In the genomic region with DNA sequence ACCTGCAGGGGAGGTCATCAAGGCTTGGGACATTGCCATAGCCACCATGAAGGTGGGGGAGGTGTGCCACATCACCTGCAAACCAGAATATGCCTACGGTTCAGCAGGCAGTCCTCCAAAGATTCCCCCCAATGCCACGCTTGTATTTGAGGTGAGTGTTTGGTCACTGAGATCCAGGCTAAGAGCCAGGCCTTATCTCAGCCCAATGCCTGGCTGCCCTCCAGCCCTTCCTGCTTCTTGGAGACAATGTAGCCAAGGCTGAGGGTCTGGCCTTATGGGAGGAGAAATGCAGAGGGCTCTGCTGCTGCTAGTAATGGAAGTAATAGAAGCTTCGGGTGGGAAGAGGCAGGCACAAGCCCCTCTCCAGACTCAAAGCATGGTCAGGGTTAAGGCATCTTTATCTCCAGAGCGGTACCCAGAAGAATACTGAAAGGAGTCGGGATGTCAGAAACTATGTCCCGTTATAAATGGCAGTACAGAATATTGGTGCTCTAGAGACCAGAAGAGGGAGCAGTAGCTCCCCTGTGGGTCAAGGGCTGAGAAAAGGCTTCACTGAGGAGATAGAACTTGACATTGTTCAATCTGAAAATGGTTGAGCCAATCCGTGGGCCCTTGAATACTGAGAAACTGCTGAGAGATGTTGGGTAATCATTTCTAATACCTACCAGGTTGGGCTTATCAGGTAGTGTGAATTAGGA, we compare ENCODE assay signal across 12 cellular contexts. TPM values are rescaled to one million over a fixed set of nuclear protein-coding genes. Genes with fewer than 3 reads are reported as not detected.
DNase-seq lines count a peak whose midpoint lies in the region; ATAC-seq, FAIRE-seq and TF ChIP-seq lines count a peak whose summit lies in the region.
"Had no signal": no experiment of that assay in that cellular context is flagged by ENCODE, and none has a peak within 500 bp of the region (broad histone marks: within the 10 kb centered on the region; RNA-seq: fewer than 3 reads in every experiment).

No MANE protein-coding gene starts in this region.

- H3K4me1 ChIP-seq in GM12878 (ENCODE audit: control insufficient read depth, insufficient read depth, low read length) (no peaks in the 10 kb centered on the region; the same call in 1 of the 2 replicates), HepG2 (ENCODE audit: insufficient read depth, low read length) (peaks cover 34% of the 10 kb centered on the region)

- H3K4me2 ChIP-seq in GM12878 (ENCODE audit: control insufficient read depth, insufficient read depth) (peak overlapping the region; percentile 92; the same call in 1 of the 2 replicates), HepG2 (ENCODE audit: low read depth, low read length) (no peak overlapping the region)

- TF ChIP-seq POLR2A in GM12878 (IDR thresholded peaks at IDR 0.05; ENCODE audit: low read depth, low read length) (no peak), HepG2 (IDR thresholded peaks at IDR 0.05; ENCODE audit: insufficient read depth in 1 of 2, low read depth in 2 of 2, low read length in 2 of 2) (no peak)

- H4K20me1 ChIP-seq in GM12878 (ENCODE audit: control insufficient read depth, insufficient read depth) (no peaks in the 10 kb centered on the region; the same call in 1 of the 2 replicates), HepG2 (ENCODE audit: insufficient read depth, low read length) (0 out of 2 replicates have a peak, but pooled peaks cover 4% of the 10 kb centered on the region)

- BruUV-seq in GM12878 (replicated peaks; lab: Mats Ljungman, UMichigan) (no TSS peak), HepG2 (replicated peaks; lab: Mats Ljungman, UMichigan) (no TSS peak)

- peak; percentile 26; the same call in 1 of the 2 replicates for TF ChIP-seq CTCF in AG04450 (IDR thresholded peaks at IDR 0.05; ENCODE audit: low read depth, low read length)
- peak; percentile 26 for TF ChIP-seq CTCF in GM12873 (IDR thresholded peaks at IDR 0.05; ENCODE audit: insufficient read depth, low read depth, low read length, missing control alignments)
- peak; percentile 16 to 35 (median 17); a peak in 4 of 6 replicates for TF ChIP-seq CTCF in GM12878 (IDR thresholded peaks at IDR 0.05 in 2 of 3, conservative IDR thresholded peaks at IDR 0.05 in 1 of 3; ENCODE audit: control insufficient read depth in 2 of 3, extremely low read depth in 1 of 3, insufficient read depth in 1 of 3, low read depth in 3 of 3, low read length in 3 of 3)
- peak; percentile 18; the same call in 1 of the 2 replicates for TF ChIP-seq CTCF in HepG2 (CRISPR knock-in tag; IDR thresholded peaks at IDR 0.05)
- TF ChIP-seq CTCF in RWPE1 (conservative IDR thresholded peaks at IDR 0.05; ENCODE audit: low read depth) = no peak

- WGBS in GM12878 (ENCODE audit: insufficient coverage, insufficient replicate concordance, low lambda C conversion rate, missing lambda C conversion rate) = 92% methylated on average over 7 of the region's 7 CpGs
- WGBS in HepG2 (ENCODE audit: low lambda C conversion rate) = 96% methylated on average over 7 of the region's 7 CpGs

- peaks cover 18 to 24% of the 10 kb centered on the region in 2 experiments for H3K36me3 ChIP-seq in GM12878 (ENCODE audit: control insufficient read depth in 2 of 2, insufficient read depth in 2 of 2, low read length in 1 of 2)
- H3K36me3 ChIP-seq in HepG2 (replicated peaks in 1 of 2; ENCODE audit: control insufficient read depth in 1 of 2, insufficient read depth in 2 of 2, low read length in 2 of 2) = peaks cover 36 to 62% of the 10 kb centered on the region in 2 experiments

- no peak for DNase-seq in AG04450 (ENCODE audit: low read depth, low spot score)
- no peak for DNase-seq in GM12878 (ENCODE audit: low read depth, low spot score)
- no peak for DNase-seq in HepG2 (ENCODE audit: low spot score)
- DNase-seq in DMS79 treated with DMSO at 0.1 percent for 48 hours (lab: John Stamatoyannopoulos, UW) = no peak
- no peak for DNase-seq in glomerular visceral epithelial cell (ENCODE audit: extremely low spot score)
- no peak for DNase-seq in RWPE1 (ENCODE audit: low spot score)
- DNase-seq: effector CD8-positive, alpha-beta T cell had no signal

- RAD21 ChIA-PET in GM12878 (lab: Charles Lee; ENCODE audit: unreplicated experiment) = no interaction called here

- H2AFZ ChIP-seq in GM12878 (ENCODE audit: control insufficient read depth, low read depth, low read length) = no peak overlapping the region
- no peak overlapping the region for H2AFZ ChIP-seq in HepG2 (ENCODE audit: low read length)

- TF ChIP-seq EP300 in GM12878 (IDR thresholded peaks at IDR 0.05; ENCODE audit: borderline replicate concordance in 1 of 2, control insufficient read depth in 1 of 2, low read depth in 2 of 2, low read length in 2 of 2) (no peak), HepG2 (IDR thresholded peaks at IDR 0.05; ENCODE audit: low read depth in 2 of 2, low read length in 2 of 2) (no peak), HepG2 (CRISPR knock-in tag; IDR thresholded peaks at IDR 0.05; ENCODE audit: borderline replicate concordance) (no peak)

- SMC1A ChIA-PET in GM12878 (lab: Charles Lee; ENCODE audit: uncharacterized antibody, unreplicated experiment) = interaction anchor here (3.1 kb wide), 1 partner anchor 15 kb away, joined by 10 read pairs; a partner anchor contains a TSS

- FAIRE-seq in GM12878 (lab: Jason Lieb, UNC) (no peak), HepG2 (lab: Jason Lieb, UNC) (no peak)

- peaks cover 8% of the 10 kb centered on the region for H3K27me3 ChIP-seq in AG04450 (ENCODE audit: control insufficient read depth, insufficient read depth, low read length)
- peaks cover 0 to 3% of the 10 kb centered on the region in 2 experiments; a peak in 1 of 4 replicates for H3K27me3 ChIP-seq in GM12878 (replicated peaks in 1 of 2; ENCODE audit: control insufficient read depth in 2 of 2, insufficient read depth in 2 of 2, low read length in 1 of 2)
- H3K27me3 ChIP-seq in HepG2 (ENCODE audit: control insufficient read depth in 1 of 2, insufficient read depth in 2 of 2, low read length in 2 of 2) = no peaks in the 10 kb centered on the region

- H3K27ac ChIP-seq in AG04450 (ENCODE audit: low read depth, low read length) (no peak overlapping the region), GM12878 (ENCODE audit: control insufficient read depth, insufficient read depth) (no peak overlapping the region), HepG2 (ENCODE audit: extremely low read length, insufficient read depth, low read length) (no peak overlapping the region), RWPE1 (no peak overlapping the region)

- in situ Hi-C loops in GM12878 (cut with MboI) (no loop called here), HepG2 (cut with HindIII; ENCODE audit: extremely low pct_ligation_motif_present, low pct_unique_long_range_greater_than_20kb) (no loop called here)

- intact Hi-C loops in GM12878 (cut with micrococcal nuclease; ENCODE audit: unreplicated experiment) = no loop called here
- intact Hi-C loops in HepG2 (cut with micrococcal nuclease; ENCODE audit: unreplicated experiment) = no loop called here

- POLR2A ChIA-PET in AG04450 (lab: Yijun Ruan, JAX) (no interaction called here), GM12878 (lab: Charles Lee) (interaction anchor here (2.4 kb wide), 1 partner anchor 16 kb away, joined by 12 read pairs; no protein-coding TSS in a partner anchor), HepG2 (lab: Yijun Ruan, JAX) (interaction anchor here (1.0 kb wide), 1 partner anchor 15 kb away, joined by 3 read pairs; a partner anchor contains a TSS), RWPE1 (lab: Yijun Ruan, JAX; ENCODE audit: low non-redundant PET) (no interaction called here)

- TF ChIP-seq RAD21 in GM12878 (IDR thresholded peaks at IDR 0.05; ENCODE audit: insufficient read depth, low read depth, low read length) = peak; percentile 22; the same call in 1 of the 2 replicates
- no peak for TF ChIP-seq RAD21 in HepG2 (CRISPR knock-in tag; IDR thresholded peaks at IDR 0.05)

- H3K9me3 ChIP-seq in AG04450 (ENCODE audit: control insufficient read depth, insufficient read depth, low read length) (no peaks in the 10 kb centered on the region; the same call in 1 of the 2 replicates), GM12878 (replicated peaks; ENCODE audit: control insufficient read depth, insufficient read depth, low read length) (no peaks in the 10 kb centered on the region), HepG2 (ENCODE audit: low read length) (no peaks in the 10 kb centered on the region)

- CTCF ChIA-PET in AG04450 (lab: Charles Lee) (interaction anchor here (1.0 to 2.3 kb wide), 2 partner anchors 13 to 147 kb away, joined by 3 to 10 read pairs; no protein-coding TSS in a partner anchor), GM12878 (lab: Yijun Ruan, JAX) (interaction anchor here (2.6 to 2.9 kb wide), 2 partner anchors 15 kb away, joined by 17 to 25 read pairs; a partner anchor contains a TSS), HepG2 (lab: Yijun Ruan, JAX; ENCODE audit: low intra/inter-chr PET ratio, low total read pairs) (no interaction called here), RWPE1 (lab: Yijun Ruan, JAX) (no interaction called here)

- H3K79me2 ChIP-seq in GM12878 (ENCODE audit: control insufficient read depth, insufficient read depth, low read length) = peaks cover 25% of the 10 kb centered on the region
- H3K79me2 ChIP-seq in HepG2 (ENCODE audit: insufficient read depth, low read length) = peaks cover 16% of the 10 kb centered on the region

- H3K4me3 ChIP-seq in AG04450 (ENCODE audit: low read depth, low read length) (no peak overlapping the region), GM12878 (no peak overlapping the region), HepG2 (replicated peaks in 1 of 3; ENCODE audit: insufficient read depth in 1 of 3, low read depth in 2 of 3, low read length in 3 of 3) (no peak overlapping the region)

- no peak overlapping the region for H3K9ac ChIP-seq in GM12878 (ENCODE audit: control insufficient read depth, insufficient read depth, low read length)
- no peak overlapping the region for H3K9ac ChIP-seq in HepG2 (ENCODE audit: insufficient read depth, low read depth, low read length)

- ATAC-seq in GM12878 (no peak), HepG2 (no peak), GM18502 (IDR thresholded peaks at IDR 0.05; ENCODE audit: poor library complexity, unreplicated experiment) (no peak)

RNA-seq across cellular contexts. Expression of a gene that starts 3.1 kb away (rescaled TPM):
- polyA plus RNA-seq in AG04450 (2011; rRNA removed) = 30.0 and 34.1 TPM in 2 replicates
- polyA minus RNA-seq in AG04450 (2011; rRNA and poly(A)+ RNA removed) = 34.1 and 35.3 TPM in 2 replicates
- 53.7 and 58.2 TPM in 2 replicates for total RNA-seq in GM12878 (2013; cell fraction: nucleolus; rRNA removed)
- 40.1 and 43.2 TPM in 2 replicates for total RNA-seq in GM12878 (2014; rRNA removed)
- total RNA-seq in GM12878 (2014; rRNA removed; fragmentation: Illumina TruSeq; extraction: Trizol) = 44.1 and 45.0 TPM in 2 replicates
- 77.0 and 77.7 TPM in 2 replicates for total RNA-seq in GM12878 (2021)
- 19.4 TPM for polyA plus RNA-seq in GM12878 (2011; ENCODE audit: low read depth)
- polyA plus RNA-seq in GM12878 (2011; rRNA removed) = 39.6 and 42.8 TPM in 2 replicates
- 34.3 and 36.3 TPM in 2 replicates for polyA plus RNA-seq in GM12878 (2011; cell fraction: cytosol; rRNA removed)
- 61.7 and 63.9 TPM in 2 replicates for polyA plus RNA-seq in GM12878 (2011; cell fraction: nucleus; rRNA removed)
- polyA plus RNA-seq in GM12878 (2012) = 34.9 and 36.0 TPM in 2 replicates
- 51.5 and 55.8 TPM in 2 replicates for polyA plus RNA-seq in GM12878 (2014; fragmentation: Illumina TruSeq; extraction: Trizol)
- 10 to 100 TPM in 1 of 2 experiments, 1 to 10 TPM in 1; 8.9 to 15.4 TPM for polyA plus RNA-seq in GM12878 (2014; fragmentation: Nextera tagmentation; extraction: Ambion mirVana)
- 45.9 and 46.0 TPM in 2 replicates for polyA plus RNA-seq in GM12878 (2014; rRNA removed)
- polyA plus RNA-seq in GM12878 (2016; fragmentation: Nextera tagmentation; extraction: Ambion mirVana) = 10 to 100 TPM; 89.1 to 90.0 TPM
- 38.4 and 42.1 TPM in 2 replicates for polyA minus RNA-seq in GM12878 (2011; rRNA and poly(A)+ RNA removed)
- polyA minus RNA-seq in GM12878 (2011; cell fraction: cytosol; rRNA and poly(A)+ RNA removed) = 15.1 and 15.5 TPM in 2 replicates
- polyA minus RNA-seq in GM12878 (2011; cell fraction: nucleus; rRNA and poly(A)+ RNA removed) = 28.2 and 51.0 TPM in 2 replicates
- 66.1 and 76.3 TPM in 2 replicates for total RNA-seq in HepG2 (2016; rRNA removed; fragmentation: Illumina TruSeq; extraction: Trizol)
- total RNA-seq in HepG2 (2016; cell fraction: cytosol; rRNA removed; fragmentation: Illumina TruSeq; extraction: Trizol; ENCODE audit: low read depth) = 13.5 and 13.7 TPM in 2 replicates
- total RNA-seq in HepG2 (2016; cell fraction: insoluble cytoplasmic fraction; rRNA removed; fragmentation: Illumina TruSeq; extraction: Trizol) = 68.8 and 76.9 TPM in 2 replicates
- total RNA-seq in HepG2 (2016; cell fraction: membrane; rRNA removed; fragmentation: Illumina TruSeq; extraction: Trizol) = 26.7 and 27.9 TPM in 2 replicates
- 36.1 and 39.5 TPM in 2 replicates for total RNA-seq in HepG2 (2016; cell fraction: nucleus; rRNA removed; fragmentation: Illumina TruSeq; extraction: Trizol)
- polyA plus RNA-seq in HepG2 (2011; rRNA removed) = 25.7 and 29.6 TPM in 2 replicates
- polyA plus RNA-seq in HepG2 (2011; cell fraction: cytosol; rRNA removed) = 25.3 and 30.2 TPM in 2 replicates
- polyA plus RNA-seq in HepG2 (2011; cell fraction: nucleus; rRNA removed) = 27.1 and 32.0 TPM in 2 replicates
- polyA plus RNA-seq in HepG2 (2012) = 47.4 and 61.8 TPM in 2 replicates
- 10.6 TPM in 2 replicates for polyA plus RNA-seq in HepG2 (2016; cell fraction: cytosol; fragmentation: Illumina TruSeq; extraction: Trizol; ENCODE audit: low read depth)
- polyA plus RNA-seq in HepG2 (2016; cell fraction: insoluble cytoplasmic fraction; fragmentation: Illumina TruSeq; extraction: Trizol; ENCODE audit: low read depth) = 78.0 and 86.0 TPM in 2 replicates
- 15.7 and 16.7 TPM in 2 replicates for polyA plus RNA-seq in HepG2 (2016; cell fraction: membrane; fragmentation: Illumina TruSeq; extraction: Trizol; ENCODE audit: low read depth)
- 50.3 and 52.7 TPM in 2 replicates for polyA plus RNA-seq in HepG2 (2016; cell fraction: nucleus; fragmentation: Illumina TruSeq; extraction: Trizol; ENCODE audit: insufficient read depth, low read depth)
- polyA minus RNA-seq in HepG2 (2011; rRNA and poly(A)+ RNA removed; ENCODE audit: low replicate concordance) = 40.3 and 144 TPM in 2 replicates
- polyA minus RNA-seq in HepG2 (2011; cell fraction: cytosol; rRNA and poly(A)+ RNA removed) = 26.7 and 28.6 TPM in 2 replicates
- 30.3 and 49.1 TPM in 2 replicates for polyA minus RNA-seq in HepG2 (2011; cell fraction: nucleus; rRNA and poly(A)+ RNA removed)

RNA-seq across cellular contexts. Expression of a gene that starts 14.6 kb away (rescaled TPM):
- 17.4 and 18.6 TPM in 2 replicates for polyA plus RNA-seq in AG04450 (2011; rRNA removed)
- polyA minus RNA-seq in AG04450 (2011; rRNA and poly(A)+ RNA removed) = 23.6 and 42.5 TPM in 2 replicates
- 120 and 142 TPM in 2 replicates for total RNA-seq in GM12878 (2013; cell fraction: nucleolus; rRNA removed)
- 25.4 and 31.5 TPM in 2 replicates for total RNA-seq in GM12878 (2014; rRNA removed)
- 21.2 and 21.5 TPM in 2 replicates for total RNA-seq in GM12878 (2014; rRNA removed; fragmentation: Illumina TruSeq; extraction: Trizol)
- total RNA-seq in GM12878 (2021) = 20.0 and 24.2 TPM in 2 replicates
- polyA plus RNA-seq in GM12878 (2011; ENCODE audit: low read depth) = 15.9 TPM
- 17.0 and 22.2 TPM in 2 replicates for polyA plus RNA-seq in GM12878 (2011; rRNA removed)
- polyA plus RNA-seq in GM12878 (2011; cell fraction: cytosol; rRNA removed) = 26.0 and 27.4 TPM in 2 replicates
- 46.4 and 65.4 TPM in 2 replicates for polyA plus RNA-seq in GM12878 (2011; cell fraction: nucleus; rRNA removed)
- polyA plus RNA-seq in GM12878 (2012) = 22.0 and 36.7 TPM in 2 replicates
- polyA plus RNA-seq in GM12878 (2014; fragmentation: Illumina TruSeq; extraction: Trizol) = 24.3 and 27.7 TPM in 2 replicates
- polyA plus RNA-seq in GM12878 (2014; fragmentation: Nextera tagmentation; extraction: Ambion mirVana) = 10 to 100 TPM; 23.1 to 28.5 TPM
- polyA plus RNA-seq in GM12878 (2014; rRNA removed) = 22.2 and 30.8 TPM in 2 replicates
- polyA plus RNA-seq in GM12878 (2016; fragmentation: Nextera tagmentation; extraction: Ambion mirVana) = 10 to 100 TPM; 38.0 to 39.5 TPM
- polyA minus RNA-seq in GM12878 (2011; rRNA and poly(A)+ RNA removed) = 41.8 and 42.3 TPM in 2 replicates
- 9.1 and 15.6 TPM in 2 replicates for polyA minus RNA-seq in GM12878 (2011; cell fraction: cytosol; rRNA and poly(A)+ RNA removed)
- 27.6 and 56.8 TPM in 2 replicates for polyA minus RNA-seq in GM12878 (2011; cell fraction: nucleus; rRNA and poly(A)+ RNA removed)
- total RNA-seq in HepG2 (2016; rRNA removed; fragmentation: Illumina TruSeq; extraction: Trizol) = 8.9 and 15.5 TPM in 2 replicates
- 20.0 and 20.3 TPM in 2 replicates for total RNA-seq in HepG2 (2016; cell fraction: cytosol; rRNA removed; fragmentation: Illumina TruSeq; extraction: Trizol; ENCODE audit: low read depth)
- total RNA-seq in HepG2 (2016; cell fraction: insoluble cytoplasmic fraction; rRNA removed; fragmentation: Illumina TruSeq; extraction: Trizol) = 7.9 and 16.4 TPM in 2 replicates
- 10.7 and 12.0 TPM in 2 replicates for total RNA-seq in HepG2 (2016; cell fraction: membrane; rRNA removed; fragmentation: Illumina TruSeq; extraction: Trizol)
- total RNA-seq in HepG2 (2016; cell fraction: nucleus; rRNA removed; fragmentation: Illumina TruSeq; extraction: Trizol) = 31.2 and 38.8 TPM in 2 replicates
- polyA plus RNA-seq in HepG2 (2011; rRNA removed) = 12.5 and 14.8 TPM in 2 replicates
- polyA plus RNA-seq in HepG2 (2011; cell fraction: cytosol; rRNA removed) = 4.1 and 7.2 TPM in 2 replicates
- polyA plus RNA-seq in HepG2 (2011; cell fraction: nucleus; rRNA removed) = 41.4 and 42.8 TPM in 2 replicates
- 11.5 and 16.2 TPM in 2 replicates for polyA plus RNA-seq in HepG2 (2012)
- polyA plus RNA-seq in HepG2 (2016; cell fraction: cytosol; fragmentation: Illumina TruSeq; extraction: Trizol; ENCODE audit: low read depth) = 2.4 and 2.5 TPM in 2 replicates
- polyA plus RNA-seq in HepG2 (2016; cell fraction: insoluble cytoplasmic fraction; fragmentation: Illumina TruSeq; extraction: Trizol; ENCODE audit: low read depth) = 7.9 TPM in 2 replicates
- 3.1 and 4.4 TPM in 2 replicates for polyA plus RNA-seq in HepG2 (2016; cell fraction: membrane; fragmentation: Illumina TruSeq; extraction: Trizol; ENCODE audit: low read depth)
- 63.9 and 69.9 TPM in 2 replicates for polyA plus RNA-seq in HepG2 (2016; cell fraction: nucleus; fragmentation: Illumina TruSeq; extraction: Trizol; ENCODE audit: insufficient read depth, low read depth)
- polyA minus RNA-seq in HepG2 (2011; rRNA and poly(A)+ RNA removed; ENCODE audit: low replicate concordance) = 49.0 and 83.1 TPM in 2 replicates
- polyA minus RNA-seq in HepG2 (2011; cell fraction: cytosol; rRNA and poly(A)+ RNA removed) = 9.7 and 14.4 TPM in 2 replicates
- 66.3 and 69.5 TPM in 2 replicates for polyA minus RNA-seq in HepG2 (2011; cell fraction: nucleus; rRNA and poly(A)+ RNA removed)

RNA-seq across cellular contexts. Expression of a gene that starts 37.0 kb away (rescaled TPM):
- 0.66 and 0.99 TPM in 2 replicates for polyA plus RNA-seq in AG04450 (2011; rRNA removed)
- polyA minus RNA-seq in AG04450 (2011; rRNA and poly(A)+ RNA removed) = 0.74 and 0.92 TPM in 2 replicates
- total RNA-seq in GM12878 (2013; cell fraction: nucleolus; rRNA removed) = not detected in 2 replicates
- total RNA-seq in GM12878 (2014; rRNA removed) = not detected in 2 replicates
- not detected in 2 replicates for total RNA-seq in GM12878 (2014; rRNA removed; fragmentation: Illumina TruSeq; extraction: Trizol)
- total RNA-seq in GM12878 (2021) = not detected in 2 replicates
- polyA plus RNA-seq in GM12878 (2011; ENCODE audit: low read depth) = 0.88 TPM
- not detected in 2 replicates for polyA plus RNA-seq in GM12878 (2011; rRNA removed)
- polyA plus RNA-seq in GM12878 (2011; cell fraction: cytosol; rRNA removed) = not detected in 2 replicates
- not detected in 2 replicates for polyA plus RNA-seq in GM12878 (2011; cell fraction: nucleus; rRNA removed)
- polyA plus RNA-seq in GM12878 (2012) = 1.0 and 2.0 TPM in 2 replicates
- not detected in 2 replicates for polyA plus RNA-seq in GM12878 (2014; fragmentation: Illumina TruSeq; extraction: Trizol)
- under 1 TPM in 1 of 2 experiments, not detected in 1; 0.04 TPM for polyA plus RNA-seq in GM12878 (2014; fragmentation: Nextera tagmentation; extraction: Ambion mirVana)
- polyA plus RNA-seq in GM12878 (2014; rRNA removed) = not detected in 2 replicates
- polyA plus RNA-seq in GM12878 (2016; fragmentation: Nextera tagmentation; extraction: Ambion mirVana) = under 1 TPM; 0.42 to 0.83 TPM
- polyA minus RNA-seq in GM12878 (2011; rRNA and poly(A)+ RNA removed) = not detected in 2 replicates
- polyA minus RNA-seq in GM12878 (2011; cell fraction: cytosol; rRNA and poly(A)+ RNA removed) = not detected in 2 replicates
- not detected in 2 replicates for polyA minus RNA-seq in GM12878 (2011; cell fraction: nucleus; rRNA and poly(A)+ RNA removed)
- total RNA-seq in HepG2 (2016; rRNA removed; fragmentation: Illumina TruSeq; extraction: Trizol) = not detected in 2 replicates
- not detected in 2 replicates for total RNA-seq in HepG2 (2016; cell fraction: cytosol; rRNA removed; fragmentation: Illumina TruSeq; extraction: Trizol; ENCODE audit: low read depth)
- not detected in 2 replicates for total RNA-seq in HepG2 (2016; cell fraction: insoluble cytoplasmic fraction; rRNA removed; fragmentation: Illumina TruSeq; extraction: Trizol)
- not detected in 2 replicates for total RNA-seq in HepG2 (2016; cell fraction: membrane; rRNA removed; fragmentation: Illumina TruSeq; extraction: Trizol)
- total RNA-seq in HepG2 (2016; cell fraction: nucleus; rRNA removed; fragmentation: Illumina TruSeq; extraction: Trizol) = not detected in 2 replicates
- polyA plus RNA-seq in HepG2 (2011; rRNA removed) = not detected in 2 replicates
- polyA plus RNA-seq in HepG2 (2011; cell fraction: cytosol; rRNA removed) = not detected in 2 replicates
- not detected in 2 replicates for polyA plus RNA-seq in HepG2 (2011; cell fraction: nucleus; rRNA removed)
- 0.15 and 0.25 TPM in 2 replicates for polyA plus RNA-seq in HepG2 (2012)
- polyA plus RNA-seq in HepG2 (2016; cell fraction: cytosol; fragmentation: Illumina TruSeq; extraction: Trizol; ENCODE audit: low read depth) = not detected in 2 replicates
- not detected in 2 replicates for polyA plus RNA-seq in HepG2 (2016; cell fraction: insoluble cytoplasmic fraction; fragmentation: Illumina TruSeq; extraction: Trizol; ENCODE audit: low read depth)
- polyA plus RNA-seq in HepG2 (2016; cell fraction: membrane; fragmentation: Illumina TruSeq; extraction: Trizol; ENCODE audit: low read depth) = not detected in 2 replicates
- not detected in 2 replicates for polyA plus RNA-seq in HepG2 (2016; cell fraction: nucleus; fragmentation: Illumina TruSeq; extraction: Trizol; ENCODE audit: insufficient read depth, low read depth)
- polyA minus RNA-seq in HepG2 (2011; rRNA and poly(A)+ RNA removed; ENCODE audit: low replicate concordance) = not detected in 2 replicates
- not detected in 2 replicates for polyA minus RNA-seq in HepG2 (2011; cell fraction: cytosol; rRNA and poly(A)+ RNA removed)
- not detected in 2 replicates for polyA minus RNA-seq in HepG2 (2011; cell fraction: nucleus; rRNA and poly(A)+ RNA removed)
- total RNA-seq: LHCN-M2 had no signal

RNA-seq across cellular contexts. Expression of a gene that starts 59.0 kb away (rescaled TPM):
- polyA plus RNA-seq in AG04450 (2011; rRNA removed) (not detected in 2 replicates), GM12878 (2011; rRNA removed) (not detected in 2 replicates), GM12878 (2014; fragmentation: Illumina TruSeq; extraction: Trizol) (not detected in 2 replicates), GM12878 (2014; fragmentation: Nextera tagmentation; extraction: Ambion mirVana) (not detected), GM12878 (2014; rRNA removed) (not detected in 2 replicates), GM12878 (2016; fragmentation: Nextera tagmentation; extraction: Ambion mirVana) (under 1 TPM in 1 of 2 experiments, not detected in 1; 0.23 TPM), HepG2 (2011; rRNA removed) (0.05 TPM in 1 of 2 replicates, not detected in the other)
- polyA minus RNA-seq in AG04450 (2011; rRNA and poly(A)+ RNA removed) = not detected in 2 replicates
- total RNA-seq in GM12878 (2013; cell fraction: nucleolus; rRNA removed) = not detected in 2 replicates
- total RNA-seq in GM12878 (2014; rRNA removed) (not detected in 2 replicates), GM12878 (2014; rRNA removed; fragmentation: Illumina TruSeq; extraction: Trizol) (not detected in 2 replicates), GM12878 (2021) (not detected in 2 replicates), HepG2 (2016; rRNA removed; fragmentation: Illumina TruSeq; extraction: Trizol) (0.17 TPM in 1 of 2 replicates, not detected in the other)
- polyA plus RNA-seq in GM12878 (2011; ENCODE audit: low read depth) = not detected
- polyA plus RNA-seq in GM12878 (2011; cell fraction: cytosol; rRNA removed) = not detected in 2 replicates
- polyA plus RNA-seq in GM12878 (2011; cell fraction: nucleus; rRNA removed) = not detected in 2 replicates
- polyA plus RNA-seq in GM12878 (2012) = 0.58 and 0.72 TPM in 2 replicates
- polyA minus RNA-seq in GM12878 (2011; rRNA and poly(A)+ RNA removed) = not detected in 2 replicates
- not detected in 2 replicates for polyA minus RNA-seq in GM12878 (2011; cell fraction: cytosol; rRNA and poly(A)+ RNA removed)
- polyA minus RNA-seq in GM12878 (2011; cell fraction: nucleus; rRNA and poly(A)+ RNA removed) = not detected in 2 replicates
- total RNA-seq in HepG2 (2016; cell fraction: cytosol; rRNA removed; fragmentation: Illumina TruSeq; extraction: Trizol; ENCODE audit: low read depth) = not detected in 2 replicates
- not detected in 2 replicates for total RNA-seq in HepG2 (2016; cell fraction: insoluble cytoplasmic fraction; rRNA removed; fragmentation: Illumina TruSeq; extraction: Trizol)
- 0.15 TPM in 1 of 2 replicates, not detected in the other for total RNA-seq in HepG2 (2016; cell fraction: membrane; rRNA removed; fragmentation: Illumina TruSeq; extraction: Trizol)
- total RNA-seq in HepG2 (2016; cell fraction: nucleus; rRNA removed; fragmentation: Illumina TruSeq; extraction: Trizol) = not detected in 2 replicates
- polyA plus RNA-seq in HepG2 (2011; cell fraction: cytosol; rRNA removed) = not detected in 2 replicates
- not detected in 2 replicates for polyA plus RNA-seq in HepG2 (2011; cell fraction: nucleus; rRNA removed)
- 0.32 and 0.44 TPM in 2 replicates for polyA plus RNA-seq in HepG2 (2012)
- polyA plus RNA-seq in HepG2 (2016; cell fraction: cytosol; fragmentation: Illumina TruSeq; extraction: Trizol; ENCODE audit: low read depth) = not detected in 2 replicates
- polyA plus RNA-seq in HepG2 (2016; cell fraction: insoluble cytoplasmic fraction; fragmentation: Illumina TruSeq; extraction: Trizol; ENCODE audit: low read depth) = not detected in 2 replicates
- polyA plus RNA-seq in HepG2 (2016; cell fraction: membrane; fragmentation: Illumina TruSeq; extraction: Trizol; ENCODE audit: low read depth) = not detected in 2 replicates
- not detected in 2 replicates for polyA plus RNA-seq in HepG2 (2016; cell fraction: nucleus; fragmentation: Illumina TruSeq; extraction: Trizol; ENCODE audit: insufficient read depth, low read depth)
- polyA minus RNA-seq in HepG2 (2011; rRNA and poly(A)+ RNA removed; ENCODE audit: low replicate concordance) = 0.34 TPM in 1 of 2 replicates, not detected in the other
- polyA minus RNA-seq in HepG2 (2011; cell fraction: cytosol; rRNA and poly(A)+ RNA removed) = not detected in 2 replicates
- polyA minus RNA-seq in HepG2 (2011; cell fraction: nucleus; rRNA and poly(A)+ RNA removed) = 0.52 TPM in 1 of 2 replicates, not detected in the other
- total RNA-seq: LHCN-M2, lower leg skin had no signal
- polyA plus RNA-seq: thymus had no signal

Comparison
In these comparisons a context has a peak if more than half of its experiments do, and no peak if none do; other contexts are left out.
1. CTCF ChIA-PET loops: an anchor here in AG04450 (1.0 to 2.3 kb wide) and GM12878 (2.6 to 2.9 kb wide); none called in HepG2 and RWPE1.
2. POLR2A ChIA-PET loops: an anchor here in GM12878 (2.4 kb wide) and HepG2 (1.0 kb wide); none called in AG04450 and RWPE1.